ENCODE assay signal across 31 cellular contexts in the genomic region with DNA sequence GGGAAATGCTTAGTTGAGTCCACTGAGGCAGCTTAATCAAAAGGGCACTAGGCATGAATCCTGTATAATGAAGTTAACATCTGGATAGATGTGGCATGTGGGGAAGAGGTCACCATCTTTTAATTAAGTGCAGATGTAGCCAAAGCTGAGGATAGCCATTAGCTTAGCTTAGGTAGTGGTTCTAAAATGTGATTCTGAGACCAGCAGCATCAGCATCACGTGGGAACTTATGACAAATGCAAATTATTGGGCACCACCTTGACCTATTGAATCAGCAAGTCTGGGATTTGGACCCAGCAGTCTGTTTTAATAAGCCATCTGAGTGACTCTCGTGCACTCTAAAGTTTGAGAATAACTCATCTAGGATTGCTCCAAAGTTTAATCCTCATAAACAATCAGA.
"Had no signal": no experiment of that assay in that cellular context is flagged by ENCODE, and none has a peak within 500 bp of the region (broad histone marks: within the 10 kb centered on the region; RNA-seq: fewer than 3 reads in every experiment).

No MANE protein-coding gene starts in this region.

- H3K4me3 ChIP-seq: ascending aorta, breast epithelium, cardiac muscle cell, colonic mucosa, gastrocnemius medialis, heart left ventricle had no signal

- H3K9me3 Mint-ChIP-seq: activated CD4-positive, alpha-beta memory T cell treated with anti-CD3 and anti-CD28 coated beads for 36 hours; activated CD4-positive, alpha-beta T cell treated with anti-CD3 and anti-CD28 coated beads, Interleukin-2, amount 10 ng/mL, durations not matched to agents 24 days and 14 days; activated naive CD4-positive, alpha-beta T cell treated with anti-CD3 and anti-CD28 coated beads for 36 hours; activated naive CD4-positive, alpha-beta T cell treated with anti-CD3 and anti-CD28 coated beads, Interleukin-2, amount 50 U/mL, for 24 hours; activated naive CD8-positive, alpha-beta T cell treated with anti-CD3 and anti-CD28 coated beads, Interleukin-2, amount 50 U/mL, for 24 hours; activated T-helper 2 cell treated with anti-CD3 and anti-CD28 coated beads, Interferon-gamma antibody, Interleukin-2, Interleukin-4, amounts not matched to agents 10 μg/mL and 5 μg/mL and 100 μg/mL, durations not matched to agents 14 hours and 24 hours and 36 hours had no signal

- H3K4me3 Mint-ChIP-seq: activated CD4-positive, alpha-beta memory T cell treated with anti-CD3 and anti-CD28 coated beads for 36 hours; activated CD4-positive, alpha-beta T cell treated with anti-CD3 and anti-CD28 coated beads for 36 hours; activated CD4-positive, alpha-beta T cell treated with anti-CD3 and anti-CD28 coated beads, Interleukin-2, amount 10 ng/mL, durations not matched to agents 24 days and 14 days; activated CD8-positive, alpha-beta memory T cell treated with anti-CD3 and anti-CD28 coated beads, Interleukin-2, amount 10 ng/mL, durations not matched to agents 7 days and 5 days; activated CD8-positive, alpha-beta T cell treated with anti-CD3 and anti-CD28 coated beads, Interleukin-2, amount 10 ng/mL, durations not matched to agents 7 days and 5 days; activated naive CD4-positive, alpha-beta T cell treated with anti-CD3 and anti-CD28 coated beads for 36 hours; activated naive CD4-positive, alpha-beta T cell treated with anti-CD3 and anti-CD28 coated beads, Interleukin-2, amount 50 U/mL, for 24 hours; activated naive CD8-positive, alpha-beta T cell treated with anti-CD3 and anti-CD28 coated beads for 36 hours; activated naive CD8-positive, alpha-beta T cell treated with anti-CD3 and anti-CD28 coated beads, Interleukin-2, amount 50 U/mL, for 24 hours; activated T-helper 1 cell treated with anti-CD3 and anti-CD28 coated beads, Interleukin-12 subunit alpha, Interleukin-12 subunit beta, Interleukin-2, Interleukin-4 antibody, amounts not matched to agents 30 ng/mL and 10 ng/mL and 1 ng/mL, durations not matched to agents 14 hours and 24 hours and 36 hours; brain had no signal

- H3K4me1 Mint-ChIP-seq: activated CD4-positive, alpha-beta T cell treated with anti-CD3 and anti-CD28 coated beads for 36 hours; activated CD4-positive, alpha-beta T cell treated with anti-CD3 and anti-CD28 coated beads, Interleukin-2, amount 10 ng/mL, durations not matched to agents 24 days and 14 days; activated CD8-positive, alpha-beta memory T cell treated with anti-CD3 and anti-CD28 coated beads, Interleukin-2, amount 10 ng/mL, durations not matched to agents 7 days and 5 days; activated naive CD4-positive, alpha-beta T cell treated with anti-CD3 and anti-CD28 coated beads, Interleukin-2, amount 50 U/mL, for 24 hours; activated naive CD8-positive, alpha-beta T cell treated with anti-CD3 and anti-CD28 coated beads for 36 hours; activated naive CD8-positive, alpha-beta T cell treated with anti-CD3 and anti-CD28 coated beads, Interleukin-2, amount 50 U/mL, for 24 hours had no signal

- H3K27ac ChIP-seq: ascending aorta, breast epithelium, cardiac muscle cell, colonic mucosa, epithelial cell of prostate, foreskin keratinocyte, gastrocnemius medialis had no signal

- H3K27ac Mint-ChIP-seq: activated CD4-positive, alpha-beta memory T cell treated with anti-CD3 and anti-CD28 coated beads for 36 hours; activated CD4-positive, alpha-beta T cell treated with anti-CD3 and anti-CD28 coated beads for 36 hours; activated CD4-positive, alpha-beta T cell treated with anti-CD3 and anti-CD28 coated beads, Interleukin-2, amount 10 ng/mL, durations not matched to agents 24 days and 14 days; activated CD8-positive, alpha-beta memory T cell treated with anti-CD3 and anti-CD28 coated beads, Interleukin-2, amount 10 ng/mL, durations not matched to agents 7 days and 5 days; activated CD8-positive, alpha-beta T cell treated with anti-CD3 and anti-CD28 coated beads, Interleukin-2, amount 10 ng/mL, durations not matched to agents 7 days and 5 days; activated naive CD4-positive, alpha-beta T cell treated with anti-CD3 and anti-CD28 coated beads for 36 hours; activated naive CD4-positive, alpha-beta T cell treated with anti-CD3 and anti-CD28 coated beads, Interleukin-2, amount 50 U/mL, for 24 hours; activated naive CD8-positive, alpha-beta T cell treated with anti-CD3 and anti-CD28 coated beads for 36 hours; activated naive CD8-positive, alpha-beta T cell treated with anti-CD3 and anti-CD28 coated beads, Interleukin-2, amount 50 U/mL, for 24 hours; activated T-helper 1 cell treated with anti-CD3 and anti-CD28 coated beads, Interleukin-12 subunit alpha, Interleukin-12 subunit beta, Interleukin-2, Interleukin-4 antibody, amounts not matched to agents 30 ng/mL and 10 ng/mL and 1 ng/mL, durations not matched to agents 14 hours and 24 hours and 36 hours; activated T-helper 2 cell treated with anti-CD3 and anti-CD28 coated beads, Interferon-gamma antibody, Interleukin-2, Interleukin-4, amounts not matched to agents 10 μg/mL and 5 μg/mL and 100 μg/mL, durations not matched to agents 14 hours and 24 hours and 36 hours; brain had no signal

- H3K4me1 ChIP-seq: ascending aorta, breast epithelium, colonic mucosa, foreskin keratinocyte, gastrocnemius medialis had no signal

- H3K27me3 Mint-ChIP-seq: activated CD4-positive, alpha-beta memory T cell treated with anti-CD3 and anti-CD28 coated beads for 36 hours; activated CD4-positive, alpha-beta T cell treated with anti-CD3 and anti-CD28 coated beads for 36 hours; activated CD4-positive, alpha-beta T cell treated with anti-CD3 and anti-CD28 coated beads, Interleukin-2, amount 10 ng/mL, durations not matched to agents 24 days and 14 days; activated CD8-positive, alpha-beta memory T cell treated with anti-CD3 and anti-CD28 coated beads, Interleukin-2, amount 10 ng/mL, durations not matched to agents 7 days and 5 days; activated naive CD4-positive, alpha-beta T cell treated with anti-CD3 and anti-CD28 coated beads, Interleukin-2, amount 50 U/mL, for 24 hours; activated naive CD8-positive, alpha-beta T cell treated with anti-CD3 and anti-CD28 coated beads for 36 hours; activated naive CD8-positive, alpha-beta T cell treated with anti-CD3 and anti-CD28 coated beads, Interleukin-2, amount 50 U/mL, for 24 hours; brain had no signal

- ATAC-seq: activated CD4-positive, alpha-beta T cell treated with anti-CD3 and anti-CD28 coated beads for 36 hours; activated CD8-positive, alpha-beta memory T cell treated with anti-CD3 and anti-CD28 coated beads, Interleukin-2, amount 10 ng/mL, durations not matched to agents 7 days and 5 days; activated CD8-positive, alpha-beta T cell treated with anti-CD3 and anti-CD28 coated beads, Interleukin-2, amount 10 ng/mL, durations not matched to agents 7 days and 5 days; activated naive CD8-positive, alpha-beta T cell treated with anti-CD3 and anti-CD28 coated beads, Interleukin-2, amount 50 U/mL, for 24 hours; foreskin keratinocyte; gastrocnemius medialis; heart left ventricle had no signal

- H3K9me3 ChIP-seq: ascending aorta, breast epithelium, colonic mucosa, gastrocnemius medialis, heart left ventricle had no signal

- H3K36me3 Mint-ChIP-seq: activated CD4-positive, alpha-beta memory T cell treated with anti-CD3 and anti-CD28 coated beads for 36 hours; activated CD8-positive, alpha-beta memory T cell treated with anti-CD3 and anti-CD28 coated beads, Interleukin-2, amount 10 ng/mL, durations not matched to agents 7 days and 5 days; activated naive CD4-positive, alpha-beta T cell treated with anti-CD3 and anti-CD28 coated beads, Interleukin-2, amount 50 U/mL, for 24 hours; activated naive CD8-positive, alpha-beta T cell treated with anti-CD3 and anti-CD28 coated beads for 36 hours had no signal

- H3K36me3 ChIP-seq: ascending aorta, breast epithelium, cardiac muscle cell, colonic mucosa, gastrocnemius medialis, heart left ventricle had no signal

- DNase-seq: activated CD4-positive, alpha-beta memory T cell treated with anti-CD3 and anti-CD28 coated beads for 36 hours; activated CD4-positive, alpha-beta T cell treated with anti-CD3 and anti-CD28 coated beads for 36 hours; activated CD4-positive, alpha-beta T cell treated with anti-CD3 and anti-CD28 coated beads, Interleukin-2, amount 10 ng/mL, durations not matched to agents 24 days and 14 days; activated CD4-positive, CD25-positive, alpha-beta regulatory T cell; activated CD4-positive, CD25-positive, alpha-beta regulatory T cell treated with anti-CD3 and anti-CD28 coated beads, Interleukin-2, amount 50 U/mL, for 72 hours; activated CD8-positive, alpha-beta memory T cell treated with anti-CD3 and anti-CD28 coated beads, Interleukin-2, amount 10 ng/mL, durations not matched to agents 7 days and 5 days; activated CD8-positive, alpha-beta memory T cell treated with anti-CD3 and anti-CD28 coated beads, Interleukin-2, amount 50 U/mL, for 4 hours; activated CD8-positive, alpha-beta T cell treated with anti-CD3 and anti-CD28 coated beads, Interleukin-2, amount 10 ng/mL, durations not matched to agents 7 days and 5 days; activated effector memory CD4-positive, alpha-beta T cell treated with anti-CD3 and anti-CD28 coated beads, Interleukin-2, amount 50 U/mL, for 16 hours; activated naive CD4-positive, alpha-beta T cell treated with anti-CD3 and anti-CD28 coated beads for 36 hours; activated naive CD8-positive, alpha-beta T cell treated with anti-CD3 and anti-CD28 coated beads for 36 hours; activated naive CD8-positive, alpha-beta T cell treated with anti-CD3 and anti-CD28 coated beads, Interleukin-2, amount 50 U/mL, for 24 hours; activated T-cell treated with anti-CD3 and anti-CD28 coated beads, Interleukin-2, amount 50 U/mL, for 1 hour; activated T-cell treated with anti-CD3 and anti-CD28 coated beads, Interleukin-2, amount 50 U/mL, for 48 hours; central memory CD4-positive, alpha-beta T cell; cerebellar nuclear complex; colonic mucosa; effector CD8-positive, alpha-beta T cell; foreskin keratinocyte; gastrocnemius medialis; glutamatergic neuron; heart left ventricle; T-helper 2 cell had no signal

- H3K27me3 ChIP-seq: ascending aorta, breast epithelium, cardiac muscle cell, colonic mucosa, foreskin keratinocyte, gastrocnemius medialis, heart left ventricle had no signal
